ENCODE assay signal across 15 cellular contexts in the genomic region with DNA sequence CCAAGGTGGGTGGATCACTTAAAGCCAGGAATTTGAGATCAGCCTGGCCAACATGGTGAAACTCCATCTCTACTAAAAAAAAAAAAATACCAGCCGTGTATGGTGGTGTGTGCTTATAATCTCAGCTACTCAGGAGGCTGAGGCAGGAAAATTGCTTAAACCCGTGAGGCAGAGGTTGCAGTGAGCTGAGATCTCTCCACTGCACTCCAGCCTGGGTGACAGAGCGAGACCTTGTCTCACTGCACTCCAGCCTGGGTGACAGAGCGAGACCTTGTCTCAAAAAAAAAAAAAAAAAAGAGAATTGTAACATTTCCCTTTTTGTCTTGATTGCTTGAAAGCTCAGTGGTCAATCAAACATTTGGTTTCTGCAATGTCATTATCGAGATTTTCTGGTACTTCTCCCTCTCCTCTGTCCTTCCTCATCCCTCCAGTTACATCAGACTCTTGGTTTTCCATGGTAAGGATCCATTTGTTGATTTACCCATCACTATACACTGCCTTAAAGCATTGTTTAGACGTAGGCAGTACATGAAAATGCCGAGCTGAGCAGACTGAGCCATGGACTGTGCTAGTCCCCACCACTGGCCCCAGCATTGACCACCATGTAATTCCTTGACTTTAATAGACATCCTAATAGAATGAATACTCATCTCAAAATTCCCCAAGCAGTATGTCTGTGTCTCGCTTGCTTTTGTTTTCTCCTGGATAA. TPM values are rescaled to one million over a fixed set of nuclear protein-coding genes. Genes with fewer than 3 reads are reported as not detected.
DNase-seq lines count a peak whose midpoint lies in the region; ATAC-seq and TF ChIP-seq lines count a peak whose summit lies in the region.
"Had no signal": no experiment of that assay in that cellular context is flagged by ENCODE, and none has a peak within 500 bp of the region (broad histone marks: within the 10 kb centered on the region; RNA-seq: fewer than 3 reads in every experiment).

No MANE protein-coding gene starts in this region.

- DNase-seq in WTC11 (ENCODE audit: low spot score), result no peak
- no peak for DNase-seq in nephron progenitor cell
- no peak for DNase-seq in stimulated activated naive B cell treated with anti-CD40 and anti-IgM and Interleukin-4, amounts not matched to agents 10 μg/mL and 1 μg/mL and 100 μg/mL, for 72 hours
- no peak for DNase-seq in Ammon's horn (ENCODE audit: low spot score)
- DNase-seq in dedifferentiated amniotic fluid mesenchymal stem cell (ENCODE audit: extremely low spot score), result no peak
- no peak for DNase-seq in MCF 10A (ENCODE audit: unreplicated experiment)
- DNase-seq: BE2C; CD4-positive, alpha-beta memory T cell; DMS79 treated with DMSO at 0.1 percent for 48 hours; GF-D8; GM23248 had no signal

- no TSS peak for BruUV-seq in MCF 10A (replicated peaks; lab: Mats Ljungman, UMichigan)

- no peak overlapping the region for H3K4me3 ChIP-seq in BLaER1 treated with 17β-estradiol and CSF1 and Interleukin-3, amounts not matched to agents 10 nM and 100 nM
- H3K4me3 ChIP-seq: GM23248, HAP-1 had no signal

- TF ChIP-seq CTCF in WTC11 (IDR thresholded peaks at IDR 0.05) (no peak), nephron progenitor cell (IDR thresholded peaks at IDR 0.05) (no peak), MCF 10A (IDR thresholded peaks at IDR 0.05; ENCODE audit: unreplicated experiment) (no peak)

- peak overlapping the region; percentile 41 to 77 (median 60) for H3K4me2 ChIP-seq in BLaER1 treated with 17β-estradiol and CSF1 and Interleukin-3, amounts not matched to agents 10 nM and 100 nM
- H3K4me2 ChIP-seq: KMS-11 had no signal

- H3K27me3 Mint-ChIP-seq in WTC11 (ENCODE audit: low read depth), result no peaks in the 10 kb centered on the region
- peaks cover 8% of the 10 kb centered on the region for H3K27me3 Mint-ChIP-seq in nephron progenitor cell (ENCODE audit: low read depth, poor library complexity)
- peaks cover 6% of the 10 kb centered on the region in 2 donors for H3K27me3 Mint-ChIP-seq in stimulated activated naive B cell treated with anti-CD40 and anti-IgM and Interleukin-4, amounts not matched to agents 10 μg/mL and 1 μg/mL and 100 μg/mL, for 72 hours
- H3K27me3 Mint-ChIP-seq in MCF 10A (ENCODE audit: insufficient read depth, unreplicated experiment), result no peaks in the 10 kb centered on the region

- intact Hi-C loops in MCF 10A (cut with micrococcal nuclease), result no loop called here

- no peaks in the 10 kb centered on the region; the same call in 1 of the 2 replicates for H3K36me3 Mint-ChIP-seq in WTC11
- H3K36me3 Mint-ChIP-seq in nephron progenitor cell (ENCODE audit: low read depth), result no peaks in the 10 kb centered on the region
- H3K36me3 Mint-ChIP-seq in stimulated activated naive B cell treated with anti-CD40 and anti-IgM and Interleukin-4, amounts not matched to agents 10 μg/mL and 1 μg/mL and 100 μg/mL, for 72 hours, result no peaks in the 10 kb centered on the region
- no peaks in the 10 kb centered on the region for H3K36me3 Mint-ChIP-seq in MCF 10A (ENCODE audit: insufficient read depth, unreplicated experiment)
- H3K36me3 Mint-ChIP-seq: CD14-positive monocyte; CD4-positive, alpha-beta memory T cell had no signal

- no peaks in the 10 kb centered on the region for H3K4me1 Mint-ChIP-seq in WTC11
- H3K4me1 Mint-ChIP-seq in nephron progenitor cell, result peaks cover 11% of the 10 kb centered on the region
- H3K4me1 Mint-ChIP-seq in stimulated activated naive B cell treated with anti-CD40 and anti-IgM and Interleukin-4, amounts not matched to agents 10 μg/mL and 1 μg/mL and 100 μg/mL, for 72 hours, result no peaks in the 10 kb centered on the region
- H3K4me1 Mint-ChIP-seq in MCF 10A (ENCODE audit: insufficient read depth, unreplicated experiment), result peaks cover 6% of the 10 kb centered on the region

- CTCF ChIA-PET in WTC11 (lab: Charles Lee) (interaction anchor here (0.6 kb wide), 2 partner anchors 12 to 377 kb away, joined by 3 read pairs; a partner anchor contains a TSS), MCF 10A (lab: Yijun Ruan, JAX) (interaction anchor here (0.6 to 1.1 kb wide), 5 partner anchors 45 to 1095 kb away, joined by 3 to 4 read pairs (median 3); no protein-coding TSS in a partner anchor)

- H3K9me3 Mint-ChIP-seq in WTC11 (no peaks in the 10 kb centered on the region), nephron progenitor cell (no peaks in the 10 kb centered on the region), MCF 10A (ENCODE audit: unreplicated experiment) (no peaks in the 10 kb centered on the region)
- no peaks in the 10 kb centered on the region for H3K9me3 Mint-ChIP-seq in stimulated activated naive B cell treated with anti-CD40 and anti-IgM and Interleukin-4, amounts not matched to agents 10 μg/mL and 1 μg/mL and 100 μg/mL, for 72 hours
- H3K9me3 Mint-ChIP-seq: CD14-positive monocyte; CD4-positive, alpha-beta memory T cell had no signal

- H3K36me3 ChIP-seq in BLaER1 treated with 17β-estradiol and CSF1 and Interleukin-3, amounts not matched to agents 10 nM and 100 nM, result no peaks in the 10 kb centered on the region
- H3K36me3 ChIP-seq: BE2C, HAP-1 had no signal

- POLR2A ChIA-PET in WTC11 (lab: Charles Lee), result no interaction called here
- POLR2A ChIA-PET in MCF 10A (lab: Yijun Ruan, JAX), result no interaction called here

- H3K27ac ChIP-seq in BLaER1 treated with 17β-estradiol and CSF1 and Interleukin-3, amounts not matched to agents 10 nM and 100 nM, result peak overlapping the region in 5 of 11 experiments; percentile 14 to 61 (median 35); a peak in 8 of 22 replicates
- H3K27ac ChIP-seq: GM23248, KMS-11 had no signal

- ATAC-seq in WTC11, result no peak
- no peak for ATAC-seq in stimulated activated naive B cell treated with anti-CD40 and anti-IgM and Interleukin-4, amounts not matched to agents 10 μg/mL and 1 μg/mL and 100 μg/mL, for 72 hours (replicated peaks)

- peak overlapping the region in 2 of 11 experiments; percentile 11 to 24; a peak in 1 of 22 replicates for H3K9ac ChIP-seq in BLaER1 treated with 17β-estradiol and CSF1 and Interleukin-3, amounts not matched to agents 10 nM and 100 nM
- H3K9ac ChIP-seq: GM23248, KMS-11 had no signal

- H3K4me1 ChIP-seq in BLaER1 treated with 17β-estradiol and CSF1 and Interleukin-3, amounts not matched to agents 10 nM and 100 nM, result peaks cover 9 to 29% (median 17%) of the 10 kb centered on the region in 10 experiments
- H3K4me1 ChIP-seq: BE2C, HAP-1 had no signal

- H3K4me3 Mint-ChIP-seq in WTC11 (no peak overlapping the region), nephron progenitor cell (no peak overlapping the region), MCF 10A (ENCODE audit: unreplicated experiment) (no peak overlapping the region)
- no peak overlapping the region for H3K4me3 Mint-ChIP-seq in stimulated activated naive B cell treated with anti-CD40 and anti-IgM and Interleukin-4, amounts not matched to agents 10 μg/mL and 1 μg/mL and 100 μg/mL, for 72 hours
- H3K4me3 Mint-ChIP-seq: CD14-positive monocyte; CD4-positive, alpha-beta memory T cell had no signal

- H3K9me3 ChIP-seq in BLaER1 treated with 17β-estradiol and CSF1 and Interleukin-3, amounts not matched to agents 10 nM and 100 nM (replicated peaks in 1 of 11), result no peaks in the 10 kb centered on the region
- H3K9me3 ChIP-seq: BE2C, HAP-1 had no signal

- no peaks in the 10 kb centered on the region for H3K27me3 ChIP-seq in BLaER1 treated with 17β-estradiol and CSF1 and Interleukin-3, amounts not matched to agents 10 nM and 100 nM
- H3K27me3 ChIP-seq: BE2C had no signal

- H3K27ac Mint-ChIP-seq in WTC11, result peak overlapping the region; percentile 76; the same call in 1 of the 2 replicates
- H3K27ac Mint-ChIP-seq in nephron progenitor cell, result peak overlapping the region; percentile 97
- H3K27ac Mint-ChIP-seq in stimulated activated naive B cell treated with anti-CD40 and anti-IgM and Interleukin-4, amounts not matched to agents 10 μg/mL and 1 μg/mL and 100 μg/mL, for 72 hours, result peak overlapping the region; percentile 43
- no peak overlapping the region for H3K27ac Mint-ChIP-seq in MCF 10A (ENCODE audit: low read depth, unreplicated experiment)
- H3K27ac Mint-ChIP-seq: CD14-positive monocyte; CD4-positive, alpha-beta memory T cell had no signal

- no peaks in the 10 kb centered on the region for H4K20me1 ChIP-seq in BLaER1 treated with 17β-estradiol and CSF1 and Interleukin-3, amounts not matched to agents 10 nM and 100 nM

TF ChIP-seq in WTC11, 78 proteins besides CTCF, POLR2A, EP300 and RAD21 (continues in another document):
- TF ChIP-seq, protein P1, sequence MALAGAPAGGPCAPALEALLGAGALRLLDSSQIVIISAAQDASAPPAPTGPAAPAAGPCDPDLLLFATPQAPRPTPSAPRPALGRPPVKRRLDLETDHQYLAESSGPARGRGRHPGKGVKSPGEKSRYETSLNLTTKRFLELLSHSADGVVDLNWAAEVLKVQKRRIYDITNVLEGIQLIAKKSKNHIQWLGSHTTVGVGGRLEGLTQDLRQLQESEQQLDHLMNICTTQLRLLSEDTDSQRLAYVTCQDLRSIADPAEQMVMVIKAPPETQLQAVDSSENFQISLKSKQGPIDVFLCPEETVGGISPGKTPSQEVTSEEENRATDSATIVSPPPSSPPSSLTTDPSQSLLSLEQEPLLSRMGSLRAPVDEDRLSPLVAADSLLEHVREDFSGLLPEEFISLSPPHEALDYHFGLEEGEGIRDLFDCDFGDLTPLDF (CRISPR knock-in tag; IDR thresholded peaks at IDR 0.05), result no peak
- TF ChIP-seq RELA (CRISPR knock-in tag; IDR thresholded peaks at IDR 0.05; ENCODE audit: borderline replicate concordance), result no peak
- TF ChIP-seq IRF2 (CRISPR knock-in tag; IDR thresholded peaks at IDR 0.05; ENCODE audit: borderline replicate concordance, low read depth), result no peak
- no peak for TF ChIP-seq ZNF416 (CRISPR knock-in tag; IDR thresholded peaks at IDR 0.05)
- no peak for TF ChIP-seq NR2C2 (CRISPR knock-in tag; IDR thresholded peaks at IDR 0.05)
- no peak for TF ChIP-seq MYBL2 (CRISPR knock-in tag; IDR thresholded peaks at IDR 0.05)
- TF ChIP-seq, protein P2, sequence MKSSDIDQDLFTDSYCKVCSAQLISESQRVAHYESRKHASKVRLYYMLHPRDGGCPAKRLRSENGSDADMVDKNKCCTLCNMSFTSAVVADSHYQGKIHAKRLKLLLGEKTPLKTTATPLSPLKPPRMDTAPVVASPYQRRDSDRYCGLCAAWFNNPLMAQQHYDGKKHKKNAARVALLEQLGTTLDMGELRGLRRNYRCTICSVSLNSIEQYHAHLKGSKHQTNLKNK (CRISPR knock-in tag; IDR thresholded peaks at IDR 0.05), result no peak
- no peak for TF ChIP-seq SP1 (CRISPR knock-in tag; conservative IDR thresholded peaks at IDR 0.05)
- TF ChIP-seq PRRX2 (CRISPR knock-in tag; IDR thresholded peaks at IDR 0.05), result no peak

RNA-seq across cellular contexts. Expression of a gene that starts 11.5 kb away (rescaled TPM):
- total RNA-seq in WTC11 (2021) (103 to 109 TPM (median 106 TPM) in 3 replicates), MCF 10A (2022) (2.6 and 4.1 TPM in 2 replicates)
- total RNA-seq: GM23248 had no signal

RNA-seq across cellular contexts. Expression of a gene that starts 40.6 kb away (rescaled TPM):
- 39.9 to 42.8 TPM (median 41.8 TPM) in 3 replicates for total RNA-seq in WTC11 (2021)
- total RNA-seq in MCF 10A (2022), result 41.8 and 46.9 TPM in 2 replicates

Comparison
In these comparisons a context has a peak if more than half of its experiments do, and no peak if none do; other contexts are left out.
1. RNA of a gene that starts 11.5 kb away (total RNA-seq): 103 to 109 TPM in WTC11; 2.6 to 4.1 TPM in MCF 10A; every median in the first group is over 10 times any median in the second.